Comparison of ENCODE assay signal across 11 cellular contexts in genomic region chr1:111600295-111600694, GRCh38. TPM values are rescaled to one million over a fixed set of nuclear protein-coding genes. Genes with fewer than 3 reads are reported as not detected.
DNase-seq lines count a peak whose midpoint lies in the region; ATAC-seq and TF ChIP-seq lines count a peak whose summit lies in the region.
"Had no signal": no experiment of that assay in that cellular context is flagged by ENCODE, and none has a peak within 500 bp of the region (broad histone marks: within the 10 kb centered on the region; RNA-seq: fewer than 3 reads in every experiment).

No MANE protein-coding gene starts in this region.

- H3K27ac Mint-ChIP-seq in CD8-positive, alpha-beta T cell, result peak overlapping the region; percentile 80
- peak overlapping the region; percentile 84 to 93 for H3K27ac Mint-ChIP-seq in effector memory CD8-positive, alpha-beta T cell

- no peaks in the 10 kb centered on the region for H3K9me3 ChIP-seq in CD8-positive, alpha-beta T cell (ENCODE audit: low read length)

- no peaks in the 10 kb centered on the region for H3K36me3 Mint-ChIP-seq in CD8-positive, alpha-beta T cell
- peaks cover 8% of the 10 kb centered on the region for H3K36me3 Mint-ChIP-seq in effector memory CD8-positive, alpha-beta T cell (ENCODE audit: insufficient read depth)

- peaks cover 73% of the 10 kb centered on the region for H3K4me1 ChIP-seq in CD8-positive, alpha-beta T cell (ENCODE audit: insufficient read depth, low read length)

- H3K36me3 ChIP-seq in CD8-positive, alpha-beta T cell (ENCODE audit: insufficient read depth, low read length), result no peaks in the 10 kb centered on the region
- H3K36me3 ChIP-seq: brain microvascular endothelial cell had no signal

- H3K27ac ChIP-seq in CD8-positive, alpha-beta T cell (ENCODE audit: low read depth, low read length), result no peak overlapping the region
- H3K27ac ChIP-seq: brain microvascular endothelial cell had no signal

- ATAC-seq in CD8-positive, alpha-beta T cell, result no peak
- peak; percentile 1 for ATAC-seq in GM19395 (IDR thresholded peaks at IDR 0.05; ENCODE audit: unreplicated experiment)
- ATAC-seq in HG03432 (IDR thresholded peaks at IDR 0.05; ENCODE audit: unreplicated experiment), result peak; percentile 2
- ATAC-seq in effector memory CD8-positive, alpha-beta T cell (replicated peaks), result no peak
- ATAC-seq in HG03039 (IDR thresholded peaks at IDR 0.05; ENCODE audit: unreplicated experiment), result no peak

- TF ChIP-seq CTCF in CD8-positive, alpha-beta T cell (IDR thresholded peaks at IDR 0.05), result no peak

- peaks cover 95% of the 10 kb centered on the region for H3K4me1 Mint-ChIP-seq in CD8-positive, alpha-beta T cell (ENCODE audit: low read depth)
- peaks cover 72 to 92% of the 10 kb centered on the region in 2 donors for H3K4me1 Mint-ChIP-seq in effector memory CD8-positive, alpha-beta T cell (ENCODE audit: low read depth in 2 of 2)

- H3K4me3 Mint-ChIP-seq in CD8-positive, alpha-beta T cell, result no peak overlapping the region
- H3K4me3 Mint-ChIP-seq in effector memory CD8-positive, alpha-beta T cell, result peak overlapping the region; percentile 61 to 77

- no peaks in the 10 kb centered on the region for H3K27me3 Mint-ChIP-seq in CD8-positive, alpha-beta T cell (ENCODE audit: low read depth)
- no peaks in the 10 kb centered on the region for H3K27me3 Mint-ChIP-seq in effector memory CD8-positive, alpha-beta T cell

- CTCF ChIA-PET in CD8-positive, alpha-beta T cell (lab: Charles Lee), result interaction anchor here (1.4 to 1.6 kb wide), 3 partner anchors 13 to 93 kb away, joined by 3 to 4 read pairs (median 3); no protein-coding TSS in a partner anchor

- H3K27me3 ChIP-seq in CD8-positive, alpha-beta T cell (ENCODE audit: insufficient read depth, low read length), result no peaks in the 10 kb centered on the region
- H3K27me3 ChIP-seq: brain microvascular endothelial cell had no signal

- H3K4me3 ChIP-seq in CD8-positive, alpha-beta T cell (ENCODE audit: low read depth, low read length), result no peak overlapping the region

- POLR2A ChIA-PET in CD8-positive, alpha-beta T cell (lab: Charles Lee), result interaction anchor here (0.6 kb wide), 1 partner anchor 33 kb away, joined by 3 read pairs; no protein-coding TSS in a partner anchor

- no peaks in the 10 kb centered on the region for H3K9me3 Mint-ChIP-seq in CD8-positive, alpha-beta T cell
- H3K9me3 Mint-ChIP-seq in effector memory CD8-positive, alpha-beta T cell, result no peaks in the 10 kb centered on the region

- intact Hi-C loops in CD8-positive, alpha-beta T cell (cut with DNase I, micrococcal nuclease), result no loop called here

- DNase-seq in CD8-positive, alpha-beta T cell, result no peak
- DNase-seq in effector memory CD8-positive, alpha-beta T cell, result no peak
- DNase-seq in cerebellum (ENCODE audit: low spot score) (no peak), islet precursor cell (no peak)
- DNase-seq in activated CD8-positive, alpha-beta memory T cell treated with anti-CD3 and anti-CD28 coated beads for 24 hours, result no peak
- DNase-seq: brain microvascular endothelial cell, C1 segment of cervical spinal cord, NCI-H69 had no signal

RNA-seq across cellular contexts. Expression of gene RAP1A, which starts 19.3 kb away (rescaled TPM):
- 10 to 100 TPM; 63.4 to 68.5 TPM for total RNA-seq in CD8-positive, alpha-beta T cell
- total RNA-seq in cerebellum, result 22.6 TPM

Comparison
In these comparisons a context has a peak if more than half of its experiments do, and no peak if none do; other contexts are left out.
1. ATAC-seq: peak in GM19395 (single experiment) and HG03432 (single experiment); none in CD8-positive, alpha-beta T cell (single experiment), effector memory CD8-positive, alpha-beta T cell (single experiment) and HG03039 (single experiment).